8 cellular contexts compared by ENCODE assay signal in genomic region chr2:39666489-39667141, GRCh38. TPM values are rescaled to one million over a fixed set of nuclear protein-coding genes. Genes with fewer than 3 reads are reported as not detected.
DNase-seq lines count a peak whose midpoint lies in the region; ATAC-seq and TF ChIP-seq lines count a peak whose summit lies in the region.

No MANE protein-coding gene starts in this region.

- H3K27ac ChIP-seq in A673 (ENCODE audit: low read depth, low read length, poor library complexity, severe bottlenecking) (no peak overlapping the region), mesodermal cell (ENCODE audit: low read depth, low read length, severe bottlenecking) (no peak overlapping the region)

- H3K4me1 ChIP-seq in A673 (ENCODE audit: insufficient read depth, low read length, poor library complexity, severe bottlenecking) (peaks cover 6% of the 10 kb centered on the region), mesodermal cell (ENCODE audit: control insufficient read depth, insufficient read depth, low read length, poor library complexity, severe bottlenecking) (peaks cover 8% of the 10 kb centered on the region)

- ATAC-seq in HG03520 (IDR thresholded peaks at IDR 0.05; ENCODE audit: unreplicated experiment) = no peak

- POLR2A ChIA-PET in A673 (lab: Charles Lee; ENCODE audit: low non-redundant PET) = no interaction called here
- POLR2A ChIA-PET in HEK293T (lab: Yijun Ruan, JAX) = no interaction called here

- in situ Hi-C loops in ACHN (cut with HindIII; ENCODE audit: low pct_ligation_motif_present, low pct_unique_long_range_greater_than_20kb, low sequenced_read_pairs) = no loop called here

- intact Hi-C loops in A673 (cut with micrococcal nuclease; ENCODE audit: unreplicated experiment) = no loop called here

- TF ChIP-seq CTCF in A673 (conservative IDR thresholded peaks at IDR 0.05; ENCODE audit: low read depth, low read length) = no peak

- no peaks in the 10 kb centered on the region for H3K9me3 ChIP-seq in A673 (ENCODE audit: low read depth, low read length, poor library complexity, severe bottlenecking)
- no peaks in the 10 kb centered on the region for H3K9me3 ChIP-seq in mesodermal cell (ENCODE audit: control insufficient read depth, low read length)

- 0 to 3% methylated on average over 16 to 19 of the region's 26 CpGs for WGBS in mesodermal cell (ENCODE audit: insufficient coverage in 2 of 2), 2 experiments

- peak overlapping the region; percentile 54 for H3K4me3 ChIP-seq in A673 (ENCODE audit: low read depth, low read length, poor library complexity, severe bottlenecking)
- H3K4me3 ChIP-seq in mesodermal cell (ENCODE audit: extremely low read depth, insufficient read depth, low read length, poor library complexity, severe bottlenecking) = peak overlapping the region; percentile 45

- no TSS peak for BruUV-seq in A673 (replicated peaks; lab: Mats Ljungman, UMichigan)

- DNase-seq in A673 (ENCODE audit: low spot score) (peak; percentile 9), HEK293T (ENCODE audit: extremely low spot score) (no peak), cerebellar cortex (ENCODE audit: low spot score) (peak; percentile 49), GOT3 (lab: John Stamatoyannopoulos, UW) (no peak), SHP77 (lab: John Stamatoyannopoulos, UW) (no peak), ACHN (no peak)

- H3K36me3 ChIP-seq in A673 (ENCODE audit: insufficient read depth, low read length, poor library complexity, severe bottlenecking) (no peaks in the 10 kb centered on the region), mesodermal cell (ENCODE audit: control insufficient read depth, insufficient read depth, low read length) (no peaks in the 10 kb centered on the region)

- peaks cover 83% of the 10 kb centered on the region for H3K27me3 ChIP-seq in A673 (replicated peaks; ENCODE audit: insufficient read depth, low read depth, low read length, poor library complexity)

- CTCF ChIA-PET in A673 (lab: Charles Lee) = no interaction called here
- CTCF ChIA-PET in HEK293T (lab: Yijun Ruan, JAX) = no interaction called here

TF ChIP-seq in HEK293T, 16 proteins besides CTCF, POLR2A, EP300 and RAD21:
- TF ChIP-seq CTBP1 (IDR thresholded peaks at IDR 0.05; ENCODE audit: borderline replicate concordance) (no peak), L3MBTL2 (conservative IDR thresholded peaks at IDR 0.05) (peak; percentile 86)

RNA-seq across cellular contexts. Expression of gene TMEM178A, which starts 0.9 kb away (rescaled TPM):
- 0.21 and 0.81 TPM in 2 replicates for total RNA-seq in A673 (2021)
- polyA plus RNA-seq in mesodermal cell (2013, experiment 1 of 2) = 9.9 TPM
- polyA plus RNA-seq in mesodermal cell (2013, experiment 2 of 2) = 6.2 TPM

Comparison
In these comparisons a context has a peak if more than half of its experiments do, and no peak if none do; other contexts are left out.
1. DNase-seq: peak in A673 (single experiment) and cerebellar cortex (single experiment); none in HEK293T (single experiment), GOT3 (single experiment), SHP77 (0 of 2) and ACHN (single experiment).